ENCODE assay signal across 15 cellular contexts in genomic region chr19:30083701-30084156, GRCh38.
"Had no signal": no experiment of that assay in that cellular context is flagged by ENCODE, and none has a peak within 500 bp of the region (broad histone marks: within the 10 kb centered on the region; RNA-seq: fewer than 3 reads in every experiment).

No MANE protein-coding gene starts in this region.

- H3K36me3 ChIP-seq: colonic mucosa, ovary, thyroid gland, uterus had no signal

- H3K4me2 ChIP-seq: hepatocyte had no signal

- H2AFZ ChIP-seq: hepatocyte had no signal

- H3K79me2 ChIP-seq: hepatocyte had no signal

- H3K27ac ChIP-seq: colonic mucosa, foreskin keratinocyte, hepatocyte, ovary, thyroid gland, uterus had no signal

- ATAC-seq: foreskin keratinocyte, mucosa of descending colon, natural killer cell had no signal

- DNase-seq: colonic mucosa; effector CD4-positive, alpha-beta T cell; endodermal cell; erythroblast; foreskin keratinocyte; mammary epithelial cell; natural killer cell; ovary; small intestine; stimulated activated CD4-positive, alpha-beta T cell treated with anti-CD3 and anti-CD28 coated beads, Interleukin-2, amount 100 ng/mL, for 48 hours; stimulated activated naive CD4-positive, alpha-beta T cell treated with Interleukin-2 at 50 U/mL for 16 hours; thyroid gland; uterus had no signal

- H3K27me3 ChIP-seq: colonic mucosa, foreskin keratinocyte, hepatocyte, ovary, thyroid gland, uterus had no signal

- H3K4me3 ChIP-seq: colonic mucosa, hepatocyte, mucosa of descending colon, ovary, thyroid gland, uterus had no signal

- H3K4me1 ChIP-seq: colonic mucosa, foreskin keratinocyte, uterus had no signal

- H3K9me3 ChIP-seq: colonic mucosa, mucosa of descending colon, thyroid gland, uterus had no signal
